In genomic region chr2:23746141-23746863, GRCh38 we compare ENCODE assay signal across 15 cellular contexts.
DNase-seq lines count a peak whose midpoint lies in the region; ATAC-seq, FAIRE-seq and TF ChIP-seq lines count a peak whose summit lies in the region.
"Had no signal": no experiment of that assay in that cellular context is flagged by ENCODE, and none has a peak within 500 bp of the region (broad histone marks: within the 10 kb centered on the region; RNA-seq: fewer than 3 reads in every experiment).

No MANE protein-coding gene starts in this region.

- TF ChIP-seq CTCF in HepG2 (CRISPR knock-in tag; IDR thresholded peaks at IDR 0.05): no peak

- no peak overlapping the region for H3K27ac Mint-ChIP-seq in activated CD4-positive, alpha-beta memory T cell treated with anti-CD3 and anti-CD28 coated beads, Interleukin-2, amount 10 ng/mL, durations not matched to agents 7 days and 5 days

- 96% methylated on average over 2 of the region's 2 CpGs for WGBS in HepG2 (ENCODE audit: low lambda C conversion rate)

- H3K9me3 ChIP-seq in HepG2 (ENCODE audit: low read length): no peaks in the 10 kb centered on the region
- H3K9me3 ChIP-seq: adrenal gland had no signal

- H3K4me3 ChIP-seq in HepG2 (replicated peaks in 1 of 3; ENCODE audit: insufficient read depth in 1 of 3, low read depth in 2 of 3, low read length in 3 of 3): no peak overlapping the region
- H3K4me3 ChIP-seq: adrenal gland had no signal

- H3K4me3 Mint-ChIP-seq in activated CD4-positive, alpha-beta memory T cell treated with anti-CD3 and anti-CD28 coated beads, Interleukin-2, amount 10 ng/mL, durations not matched to agents 7 days and 5 days: no peak overlapping the region
- H3K4me3 Mint-ChIP-seq: activated T-cell treated with anti-CD3 and anti-CD28 coated beads, Interleukin-2, amount 50 U/mL, for 4 hours had no signal

- CTCF ChIA-PET in HepG2 (lab: Yijun Ruan, JAX; ENCODE audit: low intra/inter-chr PET ratio, low total read pairs): no interaction called here
- CTCF ChIA-PET in activated CD4-positive, alpha-beta memory T cell treated with anti-CD3 and anti-CD28 coated beads, Interleukin-2, amount 10 ng/mL, durations not matched to agents 7 days and 5 days (lab: Charles Lee): no interaction called here

- no peak for TF ChIP-seq RAD21 in HepG2 (CRISPR knock-in tag; IDR thresholded peaks at IDR 0.05)

- FAIRE-seq in HepG2 (lab: Jason Lieb, UNC): peak; percentile 12

- ATAC-seq in GM19452 (IDR thresholded peaks at IDR 0.05; ENCODE audit: unreplicated experiment) (peak; percentile 37), HG02981 (IDR thresholded peaks at IDR 0.05; ENCODE audit: unreplicated experiment) (peak; percentile 10), HepG2 (no peak)
- ATAC-seq: activated T-cell treated with anti-CD3 and anti-CD28 coated beads, Interleukin-2, amount 50 U/mL, for 4 hours had no signal

- no peak overlapping the region for H3K27ac ChIP-seq in HepG2 (ENCODE audit: extremely low read length, insufficient read depth, low read length)

- no peaks in the 10 kb centered on the region for H3K4me1 ChIP-seq in HepG2 (ENCODE audit: insufficient read depth, low read length)

- intact Hi-C loops in HepG2 (cut with micrococcal nuclease; ENCODE audit: unreplicated experiment): no loop called here

- H3K79me2 ChIP-seq in HepG2 (ENCODE audit: insufficient read depth, low read length): no peaks in the 10 kb centered on the region

- BruUV-seq in HepG2 (replicated peaks; lab: Mats Ljungman, UMichigan): no TSS peak

- no peaks in the 10 kb centered on the region for H4K20me1 ChIP-seq in HepG2 (ENCODE audit: insufficient read depth, low read length)

- no peak for TF ChIP-seq EP300 in HepG2 (IDR thresholded peaks at IDR 0.05; ENCODE audit: low read depth in 2 of 2, low read length in 2 of 2)
- TF ChIP-seq EP300 in HepG2 (CRISPR knock-in tag; IDR thresholded peaks at IDR 0.05; ENCODE audit: borderline replicate concordance): no peak

- no peak overlapping the region for H2AFZ ChIP-seq in HepG2 (ENCODE audit: low read length)

- peak; percentile 42 for DNase-seq in DMS79 treated with DMSO at 0.1 percent for 48 hours (lab: John Stamatoyannopoulos, UW)
- no peak for DNase-seq in HepG2 (ENCODE audit: low spot score)
- no peak for DNase-seq in activated CD4-positive, alpha-beta memory T cell treated with anti-CD3 and anti-CD28 coated beads, Interleukin-2, amount 10 ng/mL, durations not matched to agents 7 days and 5 days
- DNase-seq in anterior cingulate cortex (lab: John Stamatoyannopoulos, UW): no peak
- DNase-seq in activated naive CD4-positive, alpha-beta T cell treated with anti-CD3 and anti-CD28 coated beads, Interleukin-2, amount 50 U/mL, for 16 hours: no peak
- no peak for DNase-seq in NCI-H2227 (lab: John Stamatoyannopoulos, UW; ENCODE audit: unreplicated experiment)
- DNase-seq: activated CD4-positive, alpha-beta T cell treated with anti-CD3 and anti-CD28 coated beads, Interleukin-2, amount 50 U/mL, for 4 hours; activated T-cell treated with anti-CD3 and anti-CD28 coated beads, Interleukin-2, amount 50 U/mL, for 4 hours; GF-D8; H7; NCI-H187; NCI-H510A had no signal

- no peaks in the 10 kb centered on the region for H3K27me3 ChIP-seq in HepG2 (ENCODE audit: control insufficient read depth in 1 of 2, insufficient read depth in 2 of 2, low read length in 2 of 2)
- H3K27me3 ChIP-seq: adrenal gland had no signal

- no peak overlapping the region for H3K4me2 ChIP-seq in HepG2 (ENCODE audit: low read depth, low read length)

- H3K9ac ChIP-seq in HepG2 (ENCODE audit: insufficient read depth, low read depth, low read length): no peak overlapping the region

- no peaks in the 10 kb centered on the region; a peak in 1 of 5 replicates for H3K36me3 ChIP-seq in HepG2 (replicated peaks in 1 of 2; ENCODE audit: control insufficient read depth in 1 of 2, insufficient read depth in 2 of 2, low read length in 2 of 2)
- H3K36me3 ChIP-seq: adrenal gland had no signal

- H3K9me3 Mint-ChIP-seq in activated CD4-positive, alpha-beta memory T cell treated with anti-CD3 and anti-CD28 coated beads, Interleukin-2, amount 10 ng/mL, durations not matched to agents 7 days and 5 days: no peaks in the 10 kb centered on the region
- H3K9me3 Mint-ChIP-seq: activated T-cell treated with anti-CD3 and anti-CD28 coated beads, Interleukin-2, amount 50 U/mL, for 4 hours had no signal

- no peaks in the 10 kb centered on the region for H3K27me3 Mint-ChIP-seq in activated CD4-positive, alpha-beta memory T cell treated with anti-CD3 and anti-CD28 coated beads, Interleukin-2, amount 10 ng/mL, durations not matched to agents 7 days and 5 days

- in situ Hi-C loops in HepG2 (cut with HindIII; ENCODE audit: extremely low pct_ligation_motif_present, low pct_unique_long_range_greater_than_20kb): no loop called here

- POLR2A ChIA-PET in HepG2 (lab: Yijun Ruan, JAX): no interaction called here
- POLR2A ChIA-PET in activated CD4-positive, alpha-beta memory T cell treated with anti-CD3 and anti-CD28 coated beads, Interleukin-2, amount 10 ng/mL, durations not matched to agents 7 days and 5 days (lab: Charles Lee): no interaction called here

- no peaks in the 10 kb centered on the region for H3K4me1 Mint-ChIP-seq in activated CD4-positive, alpha-beta memory T cell treated with anti-CD3 and anti-CD28 coated beads, Interleukin-2, amount 10 ng/mL, durations not matched to agents 7 days and 5 days

- no peak for TF ChIP-seq POLR2A in HepG2 (IDR thresholded peaks at IDR 0.05; ENCODE audit: insufficient read depth in 1 of 2, low read depth in 2 of 2, low read length in 2 of 2)

- no peaks in the 10 kb centered on the region for H3K36me3 Mint-ChIP-seq in activated CD4-positive, alpha-beta memory T cell treated with anti-CD3 and anti-CD28 coated beads, Interleukin-2, amount 10 ng/mL, durations not matched to agents 7 days and 5 days (ENCODE audit: low read depth)

TF ChIP-seq in HepG2, 621 proteins besides CTCF, POLR2A, EP300 and RAD21:
- TF ChIP-seq ZNF629 (CRISPR knock-in tag; conservative IDR thresholded peaks at IDR 0.05) (peak; percentile 75), CENPT (CRISPR knock-in tag; IDR thresholded peaks at IDR 0.05; ENCODE audit: low read depth) (no peak), ZNF839 (CRISPR knock-in tag; IDR thresholded peaks at IDR 0.05; ENCODE audit: borderline replicate concordance) (no peak), ISX (CRISPR knock-in tag; conservative IDR thresholded peaks at IDR 0.05) (no peak), LBX2 (CRISPR knock-in tag; IDR thresholded peaks at IDR 0.05; ENCODE audit: borderline replicate concordance) (no peak)
